19 cellular contexts compared by ENCODE assay signal in genomic region chr19:11942843-11943108, GRCh38. TPM values are rescaled to one million over a fixed set of nuclear protein-coding genes. Genes with fewer than 3 reads are reported as not detected.
A peak's percentile ranks its signal among the peaks of the same experiment; 100 is the strongest.
DNase-seq lines count a peak whose midpoint lies in the region; ATAC-seq, FAIRE-seq and TF ChIP-seq lines count a peak whose summit lies in the region.
"Had no signal": no experiment of that assay in that cellular context is flagged by ENCODE, and none has a peak within 500 bp of the region (broad histone marks: within the 10 kb centered on the region; RNA-seq: fewer than 3 reads in every experiment).

No MANE protein-coding gene starts in this region.

- no peak for FAIRE-seq in GM12878 (lab: Jason Lieb, UNC)
- FAIRE-seq: A204.1, D721Med had no signal

- no peaks in the 10 kb centered on the region for H4K20me1 ChIP-seq in GM12878 (ENCODE audit: control insufficient read depth, insufficient read depth)

- no peaks in the 10 kb centered on the region for H3K27me3 Mint-ChIP-seq in MCF 10A (ENCODE audit: insufficient read depth, unreplicated experiment)

- no peak for TF ChIP-seq RAD21 in GM12878 (IDR thresholded peaks at IDR 0.05; ENCODE audit: insufficient read depth, low read depth, low read length)

- CTCF ChIA-PET in MCF 10A (lab: Yijun Ruan, JAX) = interaction anchor here (1.4 to 2.5 kb wide), 2 partner anchors 19 to 198 kb away, joined by 4 to 10 read pairs; partner anchors contain the start of genes ZNF20 and ZNF700
- CTCF ChIA-PET in GM12878 (lab: Yijun Ruan, JAX) = interaction anchor here (0.7 kb wide), 1 partner anchor 19 kb away, joined by 3 read pairs; no protein-coding TSS in a partner anchor

- no peak for TF ChIP-seq CTCF in MCF 10A (IDR thresholded peaks at IDR 0.05; ENCODE audit: unreplicated experiment)
- TF ChIP-seq CTCF in breast epithelium (IDR thresholded peaks at IDR 0.05) = no peak
- TF ChIP-seq CTCF in GM12878 (IDR thresholded peaks at IDR 0.05 in 2 of 3, conservative IDR thresholded peaks at IDR 0.05 in 1 of 3; ENCODE audit: control insufficient read depth in 2 of 3, extremely low read depth in 1 of 3, insufficient read depth in 1 of 3, low read depth in 3 of 3, low read length in 3 of 3) = no peak
- no peak for TF ChIP-seq CTCF in spleen (IDR thresholded peaks at IDR 0.05 in 8 of 11, conservative IDR thresholded peaks at IDR 0.05 in 3 of 11)

- DNase-seq in MCF 10A (ENCODE audit: unreplicated experiment) (peak; percentile 12), breast epithelium (ENCODE audit: low spot score in 2 of 2) (no peak), MV-4-11 (lab: John Stamatoyannopoulos, UW) (peak; percentile 69), GM12878 (ENCODE audit: low read depth, low spot score) (no peak), ureter (ENCODE audit: low spot score) (no peak), spleen (no peak)
- no peak for DNase-seq in activated naive CD4-positive, alpha-beta T cell treated with anti-CD3 and anti-CD28 coated beads, Interleukin-2, amount 50 U/mL, for 72 hours (ENCODE audit: low spot score in 2 of 2)
- DNase-seq: EL, HCEC 1CT, IMR-90, NCI-H1105 treated with DMSO at 0.1 percent for 48 hours, NCI-H187 treated with DMSO at 0.1 percent for 48 hours, NCI-H2171 treated with DMSO at 0.1 percent for 48 hours, NCI-H510A had no signal

- H3K9me3 Mint-ChIP-seq in MCF 10A (ENCODE audit: unreplicated experiment) = peaks cover 17% of the 10 kb centered on the region
- peaks cover 43 to 50% of the 10 kb centered on the region in 2 donors for H3K9me3 Mint-ChIP-seq in activated naive CD4-positive, alpha-beta T cell treated with anti-CD3 and anti-CD28 coated beads, Interleukin-2, amount 50 U/mL, for 72 hours

- H3K4me2 ChIP-seq in GM12878 (ENCODE audit: control insufficient read depth, insufficient read depth) = no peak overlapping the region

- intact Hi-C loops in MCF 10A (cut with micrococcal nuclease) = no loop called here
- intact Hi-C loops in breast epithelium (cut with DNase I; ENCODE audit: low total_unique reads) = no loop called here
- intact Hi-C loops in GM12878 (cut with micrococcal nuclease; ENCODE audit: unreplicated experiment) = no loop called here
- intact Hi-C loops in spleen (cut with DNase I; ENCODE audit: low total_unique reads) = no loop called here

- H3K79me2 ChIP-seq in GM12878 (ENCODE audit: control insufficient read depth, insufficient read depth, low read length) = peaks cover 3% of the 10 kb centered on the region

- SMC1A ChIA-PET in GM12878 (lab: Charles Lee; ENCODE audit: uncharacterized antibody, unreplicated experiment) = interaction anchor here (1.2 kb wide), 1 partner anchor 12 kb away, joined by 4 read pairs; no protein-coding TSS in a partner anchor

- no peak for ATAC-seq in GM12878
- no peak for ATAC-seq in activated naive CD4-positive, alpha-beta T cell treated with anti-CD3 and anti-CD28 coated beads, Interleukin-2, amount 50 U/mL, for 72 hours

- no peak overlapping the region for H2AFZ ChIP-seq in GM12878 (ENCODE audit: control insufficient read depth, low read depth, low read length)

- POLR2A ChIA-PET in MCF 10A (lab: Yijun Ruan, JAX) (interaction anchor here (1.0 kb wide), 1 partner anchor 12 kb away, joined by 3 read pairs; no protein-coding TSS in a partner anchor), GM12878 (lab: Charles Lee) (no interaction called here)

- TF ChIP-seq EP300 in GM12878 (IDR thresholded peaks at IDR 0.05; ENCODE audit: borderline replicate concordance in 1 of 2, control insufficient read depth in 1 of 2, low read depth in 2 of 2, low read length in 2 of 2) = no peak

- H3K4me1 ChIP-seq in breast epithelium = no peaks in the 10 kb centered on the region
- H3K4me1 ChIP-seq in GM12878 (ENCODE audit: control insufficient read depth, insufficient read depth, low read length) = no peaks in the 10 kb centered on the region
- no peaks in the 10 kb centered on the region for H3K4me1 ChIP-seq in subcutaneous abdominal adipose tissue (ENCODE audit: control insufficient read depth in 5 of 5, insufficient read depth in 5 of 5, low read length in 5 of 5)
- no peaks in the 10 kb centered on the region for H3K4me1 ChIP-seq in spleen
- H3K4me1 ChIP-seq: SJSA1 had no signal

- peaks cover 31% of the 10 kb centered on the region for H3K36me3 Mint-ChIP-seq in MCF 10A (ENCODE audit: insufficient read depth, unreplicated experiment)
- H3K36me3 Mint-ChIP-seq in activated naive CD4-positive, alpha-beta T cell treated with anti-CD3 and anti-CD28 coated beads, Interleukin-2, amount 50 U/mL, for 72 hours = peaks cover 90 to 95% of the 10 kb centered on the region in 2 donors

- H3K9ac ChIP-seq in GM12878 (ENCODE audit: control insufficient read depth, insufficient read depth, low read length) (no peak overlapping the region), subcutaneous abdominal adipose tissue (ENCODE audit: low read length in 5 of 5) (no peak overlapping the region)

- no peak overlapping the region for H3K27ac Mint-ChIP-seq in MCF 10A (ENCODE audit: low read depth, unreplicated experiment)
- H3K27ac Mint-ChIP-seq in activated naive CD4-positive, alpha-beta T cell treated with anti-CD3 and anti-CD28 coated beads, Interleukin-2, amount 50 U/mL, for 72 hours = no peak overlapping the region
- H3K27ac Mint-ChIP-seq: CD14-positive monocyte had no signal

- no peak overlapping the region for H3K4me3 Mint-ChIP-seq in MCF 10A (ENCODE audit: unreplicated experiment)
- H3K4me3 Mint-ChIP-seq: CD14-positive monocyte had no signal

- TF ChIP-seq POLR2A in breast epithelium (IDR thresholded peaks at IDR 0.05) (no peak), GM12878 (IDR thresholded peaks at IDR 0.05; ENCODE audit: low read depth, low read length) (no peak), spleen (IDR thresholded peaks at IDR 0.05) (no peak)

- in situ Hi-C loops in GM12878 (cut with MboI) = no loop called here

- H3K4me1 Mint-ChIP-seq in MCF 10A (ENCODE audit: insufficient read depth, unreplicated experiment) = no peaks in the 10 kb centered on the region
- H3K4me1 Mint-ChIP-seq: CD14-positive monocyte had no signal

- BruUV-seq in MCF 10A (replicated peaks; lab: Mats Ljungman, UMichigan) (no TSS peak), GM12878 (replicated peaks; lab: Mats Ljungman, UMichigan) (no TSS peak)

- H3K4me3 ChIP-seq in breast epithelium (no peak overlapping the region), GM12878 (0 out of 2 replicates have a peak overlapping the region, but pooled peaks have one; percentile 11), subcutaneous abdominal adipose tissue (ENCODE audit: low read depth in 1 of 5, low read length in 5 of 5) (peak overlapping the region in 4 of 5 donors; percentile 22 to 53 (median 36)), spleen (no peak overlapping the region)
- H3K4me3 ChIP-seq: SJSA1 had no signal

- no peaks in the 10 kb centered on the region for H3K27me3 ChIP-seq in breast epithelium
- no peaks in the 10 kb centered on the region for H3K27me3 ChIP-seq in GM12878 (replicated peaks in 1 of 2; ENCODE audit: control insufficient read depth in 2 of 2, insufficient read depth in 2 of 2, low read length in 1 of 2)
- H3K27me3 ChIP-seq in subcutaneous abdominal adipose tissue (ENCODE audit: control insufficient read depth in 5 of 5, insufficient read depth in 4 of 5, low read length in 5 of 5) = no peaks in the 10 kb centered on the region
- no peaks in the 10 kb centered on the region for H3K27me3 ChIP-seq in spleen (replicated peaks in 1 of 7)
- H3K27me3 ChIP-seq: SJSA1 had no signal

- H3K36me3 ChIP-seq in breast epithelium (peaks cover 2% of the 10 kb centered on the region), GM12878 (ENCODE audit: control insufficient read depth in 2 of 2, insufficient read depth in 2 of 2, low read length in 1 of 2) (peaks cover 6 to 12% of the 10 kb centered on the region in 2 experiments; a peak in 3 of 4 replicates), subcutaneous abdominal adipose tissue (ENCODE audit: control insufficient read depth in 5 of 5, insufficient read depth in 5 of 5, low read length in 5 of 5) (peaks cover 11 to 58% (median 22%) of the 10 kb centered on the region in 5 donors), spleen (peaks cover 30 to 92% (median 80%) of the 10 kb centered on the region in 6 donors)

- H3K9me3 ChIP-seq in breast epithelium = peaks cover 92 to 94% of the 10 kb centered on the region in 2 donors
- peaks cover 66% of the 10 kb centered on the region for H3K9me3 ChIP-seq in GM12878 (replicated peaks; ENCODE audit: control insufficient read depth, insufficient read depth, low read length)
- H3K9me3 ChIP-seq in subcutaneous abdominal adipose tissue (ENCODE audit: control insufficient read depth in 5 of 5, low read length in 5 of 5) = peaks cover 53 to 75% (median 68%) of the 10 kb centered on the region in 5 donors
- peaks cover 56 to 100% (median 97%) of the 10 kb centered on the region in 8 donors for H3K9me3 ChIP-seq in spleen

- no peak overlapping the region for H3K27ac ChIP-seq in breast epithelium
- H3K27ac ChIP-seq in GM12878 (ENCODE audit: control insufficient read depth, insufficient read depth) = no peak overlapping the region
- H3K27ac ChIP-seq in subcutaneous abdominal adipose tissue (ENCODE audit: low read depth, low read length) = no peak overlapping the region
- H3K27ac ChIP-seq in spleen = no peak overlapping the region
- H3K27ac ChIP-seq: SJSA1 had no signal

- RAD21 ChIA-PET in GM12878 (lab: Charles Lee; ENCODE audit: unreplicated experiment) = no interaction called here

RNA-seq across cellular contexts. Expression of gene ZNF700, which starts 17.9 kb away (rescaled TPM):
- total RNA-seq in MCF 10A (2022) (5.6 and 5.9 TPM in 2 replicates), breast epithelium (10 to 100 TPM; 13.8 to 32.9 (median 22.3) TPM), GM12878 (2014; rRNA removed) (10.5 and 12.4 TPM in 2 replicates), GM12878 (2014; rRNA removed; fragmentation: Illumina TruSeq; extraction: Trizol) (15.1 and 16.2 TPM in 2 replicates), GM12878 (2021) (11.2 and 11.8 TPM in 2 replicates), ureter (27.0 TPM), spleen (10 to 100 TPM; 20.1 to 34.0 (median 25.5) TPM)
- total RNA-seq in GM12878 (2013; cell fraction: nucleolus; rRNA removed) = 52.7 and 55.7 TPM in 2 replicates
- polyA plus RNA-seq in GM12878 (2011; ENCODE audit: low read depth) = 8.5 TPM
- polyA plus RNA-seq in GM12878 (2011; rRNA removed) (16.0 and 24.7 TPM in 2 replicates), GM12878 (2014; fragmentation: Illumina TruSeq; extraction: Trizol) (13.6 and 16.3 TPM in 2 replicates), GM12878 (2014; fragmentation: Nextera tagmentation; extraction: Ambion mirVana) (1 to 10 TPM; 6.7 to 8.3 TPM), GM12878 (2014; rRNA removed) (11.1 and 11.8 TPM in 2 replicates), GM12878 (2016; fragmentation: Nextera tagmentation; extraction: Ambion mirVana) (1 to 10 TPM; 8.1 to 8.4 TPM), spleen (10 to 100 TPM; 12.2 to 31.7 (median 14.8) TPM)
- polyA plus RNA-seq in GM12878 (2011; cell fraction: cytosol; rRNA removed) = 5.8 and 7.3 TPM in 2 replicates
- polyA plus RNA-seq in GM12878 (2011; cell fraction: nucleus; rRNA removed) = 15.7 and 17.4 TPM in 2 replicates
- polyA plus RNA-seq in GM12878 (2012) = 10.0 and 12.3 TPM in 2 replicates
- polyA minus RNA-seq in GM12878 (2011; rRNA and poly(A)+ RNA removed) = 10.8 and 19.2 TPM in 2 replicates
- polyA minus RNA-seq in GM12878 (2011; cell fraction: cytosol; rRNA and poly(A)+ RNA removed) = 6.4 and 7.3 TPM in 2 replicates
- polyA minus RNA-seq in GM12878 (2011; cell fraction: nucleus; rRNA and poly(A)+ RNA removed) = 5.8 and 7.0 TPM in 2 replicates
- total RNA-seq in activated naive CD4-positive, alpha-beta T cell treated with anti-CD3 and anti-CD28 coated beads, Interleukin-2, amount 50 U/mL, for 72 hours = 10 to 100 TPM; 17.6 to 18.7 TPM

RNA-seq across cellular contexts. Expression of gene ZNF763, which starts 22.1 kb away (rescaled TPM):
- total RNA-seq in MCF 10A (2022) (0.23 and 0.25 TPM in 2 replicates), breast epithelium (10 to 100 TPM in 1 of 3 donors, 1 to 10 TPM in 2; 2.9 to 14.5 (median 6.9) TPM), GM12878 (2014; rRNA removed) (0.62 and 0.98 TPM in 2 replicates), GM12878 (2014; rRNA removed; fragmentation: Illumina TruSeq; extraction: Trizol) (1.5 and 1.8 TPM in 2 replicates), GM12878 (2021) (0.66 and 1.0 TPM in 2 replicates), ureter (8.7 TPM), spleen (10 to 100 TPM in 1 of 7 donors, 1 to 10 TPM in 6; 5.3 to 10.7 (median 7.1) TPM)
- total RNA-seq in GM12878 (2013; cell fraction: nucleolus; rRNA removed) = 4.1 and 4.3 TPM in 2 replicates
- polyA plus RNA-seq in GM12878 (2011; ENCODE audit: low read depth) = 1.2 TPM
- polyA plus RNA-seq in GM12878 (2011; rRNA removed) (1.8 and 2.1 TPM in 2 replicates), GM12878 (2014; fragmentation: Illumina TruSeq; extraction: Trizol) (1.3 and 1.6 TPM in 2 replicates), GM12878 (2014; fragmentation: Nextera tagmentation; extraction: Ambion mirVana) (under 1 TPM; 0.86 to 0.89 TPM), GM12878 (2014; rRNA removed) (0.88 and 1.6 TPM in 2 replicates), GM12878 (2016; fragmentation: Nextera tagmentation; extraction: Ambion mirVana) (1 to 10 TPM in 1 of 2 experiments, under 1 TPM in 1; 0.63 to 1.3 TPM), spleen (1 to 10 TPM; 3.7 to 6.4 (median 5.5) TPM)
- polyA plus RNA-seq in GM12878 (2011; cell fraction: cytosol; rRNA removed) = 0.42 and 0.85 TPM in 2 replicates
- 1.2 and 1.4 TPM in 2 replicates for polyA plus RNA-seq in GM12878 (2011; cell fraction: nucleus; rRNA removed)
- polyA plus RNA-seq in GM12878 (2012) = 1.4 and 2.3 TPM in 2 replicates
- polyA minus RNA-seq in GM12878 (2011; rRNA and poly(A)+ RNA removed) = 1.0 and 1.5 TPM in 2 replicates
- polyA minus RNA-seq in GM12878 (2011; cell fraction: cytosol; rRNA and poly(A)+ RNA removed) = 2.5 TPM in 1 of 2 replicates, not detected in the other
- polyA minus RNA-seq in GM12878 (2011; cell fraction: nucleus; rRNA and poly(A)+ RNA removed) = 0.60 and 1.1 TPM in 2 replicates
- total RNA-seq in activated naive CD4-positive, alpha-beta T cell treated with anti-CD3 and anti-CD28 coated beads, Interleukin-2, amount 50 U/mL, for 72 hours = 1 to 10 TPM in 1 of 2 donors, under 1 TPM in 1; 0.82 to 1.0 TPM

RNA-seq across cellular contexts. Expression of gene ZNF69, which starts 55.2 kb away (rescaled TPM):
- total RNA-seq in MCF 10A (2022) (not detected in 2 replicates), breast epithelium (10 to 100 TPM; 16.3 to 26.1 (median 20.0) TPM), GM12878 (2014; rRNA removed) (0.51 and 0.65 TPM in 2 replicates), GM12878 (2014; rRNA removed; fragmentation: Illumina TruSeq; extraction: Trizol) (0.63 and 0.78 TPM in 2 replicates), GM12878 (2021) (0.37 and 0.38 TPM in 2 replicates), ureter (17.9 TPM), spleen (10 to 100 TPM in 1 of 7 donors, 1 to 10 TPM in 6; 3.1 to 11.0 (median 5.9) TPM)
- 0.54 and 0.59 TPM in 2 replicates for total RNA-seq in GM12878 (2013; cell fraction: nucleolus; rRNA removed)
- 0.35 TPM for polyA plus RNA-seq in GM12878 (2011; ENCODE audit: low read depth)
- polyA plus RNA-seq in GM12878 (2011; rRNA removed) (0.12 and 0.15 TPM in 2 replicates), GM12878 (2014; fragmentation: Illumina TruSeq; extraction: Trizol) (0.28 and 0.44 TPM in 2 replicates), GM12878 (2014; fragmentation: Nextera tagmentation; extraction: Ambion mirVana) (under 1 TPM; 0.33 to 0.48 TPM), GM12878 (2014; rRNA removed) (0.25 and 0.58 TPM in 2 replicates), GM12878 (2016; fragmentation: Nextera tagmentation; extraction: Ambion mirVana) (under 1 TPM; 0.50 to 0.63 TPM), spleen (1 to 10 TPM; 1.8 to 3.4 (median 2.9) TPM)
- polyA plus RNA-seq in GM12878 (2011; cell fraction: cytosol; rRNA removed) = 0.09 and 0.12 TPM in 2 replicates
- 0.09 TPM in 1 of 2 replicates, not detected in the other for polyA plus RNA-seq in GM12878 (2011; cell fraction: nucleus; rRNA removed)
- 0.87 and 1.3 TPM in 2 replicates for polyA plus RNA-seq in GM12878 (2012)
- polyA minus RNA-seq in GM12878 (2011; rRNA and poly(A)+ RNA removed) = 0.15 and 0.51 TPM in 2 replicates
- not detected in 2 replicates for polyA minus RNA-seq in GM12878 (2011; cell fraction: cytosol; rRNA and poly(A)+ RNA removed)
- polyA minus RNA-seq in GM12878 (2011; cell fraction: nucleus; rRNA and poly(A)+ RNA removed) = 0.12 TPM in 1 of 2 replicates, not detected in the other
- total RNA-seq in activated naive CD4-positive, alpha-beta T cell treated with anti-CD3 and anti-CD28 coated beads, Interleukin-2, amount 50 U/mL, for 72 hours = 1 to 10 TPM; 1.8 to 1.9 TPM

Comparison
In these comparisons a context has a peak if more than half of its experiments do, and no peak if none do; other contexts are left out.
1. DNase-seq: peak in MCF 10A (single experiment) and MV-4-11 (single experiment); none in breast epithelium (0 of 2), GM12878 (single experiment), ureter (single experiment), activated naive CD4-positive, alpha-beta T cell treated with anti-CD3 and anti-CD28 coated beads, Interleukin-2, amount 50 U/mL, for 72 hours (0 of 2) and spleen (single experiment).
2. H3K4me3 ChIP-seq: peak in GM12878 (single experiment) and subcutaneous abdominal adipose tissue (4 of 5); none in breast epithelium (0 of 3) and spleen (0 of 8).